In the genomic region with DNA sequence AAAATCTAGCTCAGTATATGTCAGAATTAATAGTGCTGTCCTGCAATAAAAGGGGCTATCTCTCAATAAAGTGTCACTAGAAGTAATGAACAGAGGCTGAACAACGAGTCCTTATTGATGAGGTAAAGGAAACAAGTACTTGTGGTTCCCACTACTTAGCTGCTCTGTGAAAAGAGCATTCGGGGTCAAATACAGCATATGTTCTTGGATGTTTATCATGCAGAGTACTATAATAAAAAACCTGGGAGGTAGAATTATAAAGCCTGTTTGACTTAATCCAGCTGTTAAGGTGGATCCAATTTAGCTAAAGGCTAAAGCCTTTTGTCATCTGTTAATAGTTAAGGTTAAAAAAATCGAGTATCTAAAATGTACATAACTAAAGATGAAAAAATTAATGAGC, we compare ENCODE assay signal across 1 cellular context.
TF ChIP-seq lines count a peak whose summit lies in the region.

No MANE protein-coding gene starts in this region.

TF ChIP-seq in HepG2, 621 proteins besides CTCF, POLR2A, EP300 and RAD21 (continued from another document):
- 0 out of 2 replicates have a peak, but pooled peaks have one; percentile 50 for TF ChIP-seq ZNF816 (CRISPR knock-in tag; IDR thresholded peaks at IDR 0.05; ENCODE audit: borderline replicate concordance)
